12 cellular contexts compared by ENCODE assay signal in the genomic region with DNA sequence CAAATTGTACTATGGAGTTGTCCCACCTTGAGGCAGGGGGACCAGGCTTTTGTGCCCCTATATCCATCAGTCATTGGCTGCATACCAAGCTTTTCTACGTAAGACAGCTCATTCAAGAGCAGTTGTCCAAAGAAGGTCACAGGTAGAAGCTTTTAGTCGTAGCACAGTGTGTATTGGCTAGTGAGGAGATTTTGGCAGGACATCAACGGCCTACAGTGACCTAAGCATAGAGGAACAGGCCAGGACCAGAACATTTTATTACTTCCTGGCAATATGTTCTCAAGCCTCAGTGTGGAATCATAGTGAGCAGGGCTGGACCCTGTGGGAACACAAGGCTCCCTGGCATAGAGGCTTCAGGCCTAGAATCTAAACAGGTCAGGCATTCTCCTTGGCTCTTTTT.
A peak's percentile ranks its signal among the peaks of the same experiment; 100 is the strongest.
DNase-seq lines count a peak whose midpoint lies in the region; ATAC-seq, FAIRE-seq and TF ChIP-seq lines count a peak whose summit lies in the region.
"Had no signal": no experiment of that assay in that cellular context is flagged by ENCODE, and none has a peak within 500 bp of the region (broad histone marks: within the 10 kb centered on the region; RNA-seq: fewer than 3 reads in every experiment).

No MANE protein-coding gene starts in this region.

- H3K27ac ChIP-seq in kidney (ENCODE audit: low read depth in 2 of 2, low read length in 2 of 2), result peak overlapping the region; percentile 87 to 91
- peak overlapping the region; percentile 61 for H3K27ac ChIP-seq in suprapubic skin

- ATAC-seq in GM18867 (IDR thresholded peaks at IDR 0.05; ENCODE audit: unreplicated experiment) (no peak), GM21717 (IDR thresholded peaks at IDR 0.05; ENCODE audit: unreplicated experiment) (no peak), GM18498 (IDR thresholded peaks at IDR 0.05; ENCODE audit: unreplicated experiment) (no peak), HG02678 (IDR thresholded peaks at IDR 0.05; ENCODE audit: unreplicated experiment) (no peak)
- ATAC-seq: activated CD8-positive, alpha-beta memory T cell treated with anti-CD3 and anti-CD28 coated beads, Interleukin-2, amount 10 ng/mL, durations not matched to agents 7 days and 5 days had no signal

- no peak for TF ChIP-seq POLR2A in suprapubic skin (IDR thresholded peaks at IDR 0.05)

- H3K9me3 ChIP-seq in kidney (ENCODE audit: control insufficient read depth in 1 of 2, low read length in 2 of 2), result no peaks in the 10 kb centered on the region
- H3K9me3 ChIP-seq in suprapubic skin, result no peaks in the 10 kb centered on the region

- H3K36me3 ChIP-seq in kidney (ENCODE audit: control insufficient read depth in 1 of 2, insufficient read depth in 2 of 2, low read length in 2 of 2) (no peaks in the 10 kb centered on the region), suprapubic skin (no peaks in the 10 kb centered on the region)

- no peak for FAIRE-seq in kidney (lab: Jason Lieb, UNC)

- WGBS in suprapubic skin, result 64% methylated on average over 3 of the region's 3 CpGs

- H3K4me3 ChIP-seq in kidney (ENCODE audit: low read length in 2 of 2) (no peak overlapping the region), suprapubic skin (no peak overlapping the region)

- H3K4me1 ChIP-seq in kidney (ENCODE audit: control insufficient read depth in 1 of 2, insufficient read depth in 1 of 2, low read depth in 1 of 2, low read length in 2 of 2), result peaks cover 4 to 8% of the 10 kb centered on the region in 2 donors
- peaks cover 10% of the 10 kb centered on the region for H3K4me1 ChIP-seq in suprapubic skin

- DNase-seq in HCEC 1CT (peak; percentile 18), cerebellar cortex (ENCODE audit: low spot score) (peak; percentile 97), kidney (no peak), suprapubic skin (ENCODE audit: low spot score in 2 of 2) (no peak)
- DNase-seq: activated CD8-positive, alpha-beta memory T cell treated with anti-CD3 and anti-CD28 coated beads, Interleukin-2, amount 10 ng/mL, durations not matched to agents 7 days and 5 days; CD8-positive, alpha-beta memory T cell; NCI-H446; T-helper 9 cell had no signal

- peak overlapping the region in 1 of 2 donors; percentile 34 for H3K9ac ChIP-seq in kidney (ENCODE audit: low read length in 2 of 2)

- intact Hi-C loops in kidney (cut with DNase I), result no loop called here

- H3K27me3 ChIP-seq in suprapubic skin, result no peaks in the 10 kb centered on the region

- TF ChIP-seq EP300 in suprapubic skin (IDR thresholded peaks at IDR 0.05), result no peak

- TF ChIP-seq CTCF in kidney (IDR thresholded peaks at IDR 0.05; ENCODE audit: borderline replicate concordance, extremely low read depth, insufficient read depth) (no peak), suprapubic skin (IDR thresholded peaks at IDR 0.05) (no peak)

Comparison
In these comparisons a context has a peak if more than half of its experiments do, and no peak if none do; other contexts are left out.
1. DNase-seq: peak in HCEC 1CT (single experiment) and cerebellar cortex (single experiment); none in kidney (single experiment) and suprapubic skin (0 of 2).